1 cellular context compared by ENCODE assay signal in genomic region chrX:20585782-20586181, GRCh38.
TF ChIP-seq lines count a peak whose summit lies in the region.

No MANE protein-coding gene starts in this region.

TF ChIP-seq in SK-N-SH, 30 proteins besides CTCF, POLR2A, EP300 and RAD21 (continued from another document):
- TF ChIP-seq SMC3 (IDR thresholded peaks at IDR 0.05; ENCODE audit: low read depth, low read length) (no peak), POLR2AphosphoS5 (IDR thresholded peaks at IDR 0.05; ENCODE audit: low read depth, low read length) (no peak)
